20 cellular contexts compared by ENCODE assay signal in genomic region chr4:17095771-17096170, GRCh38.
DNase-seq lines count a peak whose midpoint lies in the region; ATAC-seq, FAIRE-seq and TF ChIP-seq lines count a peak whose summit lies in the region.
"Had no signal": no experiment of that assay in that cellular context is flagged by ENCODE, and none has a peak within 500 bp of the region (broad histone marks: within the 10 kb centered on the region; RNA-seq: fewer than 3 reads in every experiment).

No MANE protein-coding gene starts in this region.

- H2BK15ac ChIP-seq in mesenchymal stem cell (ENCODE audit: low read depth, poor library complexity, severe bottlenecking): no peak overlapping the region

- no peak overlapping the region for H2BK12ac ChIP-seq in mesenchymal stem cell (ENCODE audit: low read length in 2 of 2)

- BruUV-seq in HepG2 (replicated peaks; lab: Mats Ljungman, UMichigan): no TSS peak

- ATAC-seq in HepG2 (no peak), right lobe of liver (no peak), WTC11 (peak; percentile 36), mucosa of descending colon (no peak)
- ATAC-seq: GM12878 had no signal

- no peak overlapping the region for H3K18ac ChIP-seq in mesenchymal stem cell (ENCODE audit: low read depth in 1 of 2, low read length in 2 of 2)

- no peaks in the 10 kb centered on the region for H4K20me1 ChIP-seq in HepG2 (ENCODE audit: insufficient read depth, low read length)
- H4K20me1 ChIP-seq: BLaER1 treated with 17β-estradiol and CSF1 and Interleukin-3, amounts not matched to agents 10 nM and 100 nM had no signal

- no peak overlapping the region for H2AK5ac ChIP-seq in mesenchymal stem cell (ENCODE audit: low read length, severe bottlenecking)

- H3K27ac Mint-ChIP-seq in WTC11: no peak overlapping the region
- H3K27ac Mint-ChIP-seq: B cell; CD4-positive, CD25-positive, alpha-beta regulatory T cell; CD8-positive, alpha-beta memory T cell; H9 had no signal

- no peak overlapping the region for H3K4me3 Mint-ChIP-seq in WTC11
- H3K4me3 Mint-ChIP-seq: B cell; CD4-positive, CD25-positive, alpha-beta regulatory T cell; CD8-positive, alpha-beta memory T cell; H9 had no signal

- H3K36me3 Mint-ChIP-seq in WTC11: no peaks in the 10 kb centered on the region
- H3K36me3 Mint-ChIP-seq: CD4-positive, CD25-positive, alpha-beta regulatory T cell; CD8-positive, alpha-beta memory T cell had no signal

- H3K79me2 ChIP-seq in HepG2 (ENCODE audit: insufficient read depth, low read length): no peaks in the 10 kb centered on the region

- POLR2A ChIA-PET in HepG2 (lab: Yijun Ruan, JAX): no interaction called here
- POLR2A ChIA-PET in WTC11 (lab: Charles Lee): no interaction called here

- H3K9me3 Mint-ChIP-seq in WTC11: no peaks in the 10 kb centered on the region
- H3K9me3 Mint-ChIP-seq: H9 had no signal

- no peak for FAIRE-seq in HepG2 (lab: Jason Lieb, UNC)
- FAIRE-seq: GM12878 had no signal

- H3K23ac ChIP-seq in mesenchymal stem cell (ENCODE audit: low read length in 2 of 2): no peak overlapping the region

- no peak for TF ChIP-seq CTCF in HepG2 (CRISPR knock-in tag; IDR thresholded peaks at IDR 0.05)
- no peak for TF ChIP-seq CTCF in right lobe of liver (IDR thresholded peaks at IDR 0.05)
- TF ChIP-seq CTCF in WTC11 (IDR thresholded peaks at IDR 0.05): no peak
- no peak for TF ChIP-seq CTCF in adrenal gland (IDR thresholded peaks at IDR 0.05)
- no peak for TF ChIP-seq CTCF in mucosa of descending colon (IDR thresholded peaks at IDR 0.05)

- no peaks in the 10 kb centered on the region for H3K4me1 ChIP-seq in HepG2 (ENCODE audit: insufficient read depth, low read length)
- H3K4me1 ChIP-seq in right lobe of liver: no peaks in the 10 kb centered on the region
- no peaks in the 10 kb centered on the region for H3K4me1 ChIP-seq in mesenchymal stem cell (ENCODE audit: control insufficient read depth, insufficient read depth, low read depth, low read length)
- H3K4me1 ChIP-seq in adrenal gland (replicated peaks in 1 of 2): no peaks in the 10 kb centered on the region
- no peaks in the 10 kb centered on the region for H3K4me1 ChIP-seq in mucosa of descending colon (ENCODE audit: low read depth)

- in situ Hi-C loops in HepG2 (cut with HindIII; ENCODE audit: extremely low pct_ligation_motif_present, low pct_unique_long_range_greater_than_20kb): no loop called here

- H3K27ac ChIP-seq in HepG2 (ENCODE audit: extremely low read length, insufficient read depth, low read length) (no peak overlapping the region), right lobe of liver (no peak overlapping the region), mesenchymal stem cell (ENCODE audit: low read length, poor library complexity, severe bottlenecking) (no peak overlapping the region), adrenal gland (no peak overlapping the region)
- H3K27ac ChIP-seq: BLaER1 treated with 17β-estradiol and CSF1 and Interleukin-3, amounts not matched to agents 10 nM and 100 nM had no signal

- CTCF ChIA-PET in HepG2 (lab: Yijun Ruan, JAX; ENCODE audit: low intra/inter-chr PET ratio, low total read pairs): no interaction called here
- CTCF ChIA-PET in WTC11 (lab: Charles Lee): no interaction called here

- WGBS in HepG2 (ENCODE audit: low lambda C conversion rate): 0% methylated on average over 2 of the region's 2 CpGs
- 33% methylated on average over 2 of the region's 2 CpGs for WGBS in right lobe of liver (ENCODE audit: insufficient coverage, low coverage, low lambda C conversion rate, missing lambda C conversion rate)
- WGBS in mesenchymal stem cell: 100% methylated on average over 2 of the region's 2 CpGs
- WGBS in adrenal gland, 4 donors: 66 to 83% (median 74%) methylated on average over 2 of the region's 2 CpGs

- H3K79me1 ChIP-seq in mesenchymal stem cell (replicated peaks; ENCODE audit: low read length, poor library complexity, severe bottlenecking): no peaks in the 10 kb centered on the region

- H3K9ac ChIP-seq in HepG2 (ENCODE audit: insufficient read depth, low read depth, low read length) (no peak overlapping the region), mesenchymal stem cell (ENCODE audit: low read length) (peak overlapping the region; percentile 7)
- H3K9ac ChIP-seq: BLaER1 treated with 17β-estradiol and CSF1 and Interleukin-3, amounts not matched to agents 10 nM and 100 nM had no signal

- no peak overlapping the region for H3K14ac ChIP-seq in mesenchymal stem cell (ENCODE audit: low read length in 2 of 2)

- no peak for TF ChIP-seq RAD21 in HepG2 (CRISPR knock-in tag; IDR thresholded peaks at IDR 0.05)

- H2BK120ac ChIP-seq in mesenchymal stem cell (ENCODE audit: low read depth, low read length): no peak overlapping the region

- TF ChIP-seq POLR2A in HepG2 (IDR thresholded peaks at IDR 0.05; ENCODE audit: insufficient read depth in 1 of 2, low read depth in 2 of 2, low read length in 2 of 2): no peak
- no peak for TF ChIP-seq POLR2A in right lobe of liver (IDR thresholded peaks at IDR 0.05)
- no peak for TF ChIP-seq POLR2A in adrenal gland (IDR thresholded peaks at IDR 0.05)

- H3K27me3 ChIP-seq in HepG2 (ENCODE audit: control insufficient read depth in 1 of 2, insufficient read depth in 2 of 2, low read length in 2 of 2) (no peaks in the 10 kb centered on the region), right lobe of liver (no peaks in the 10 kb centered on the region), mesenchymal stem cell (ENCODE audit: control insufficient read depth in 1 of 2, insufficient read depth in 1 of 2, low read length in 2 of 2) (no peaks in the 10 kb centered on the region), adrenal gland (no peaks in the 10 kb centered on the region)
- H3K27me3 ChIP-seq: BLaER1 treated with 17β-estradiol and CSF1 and Interleukin-3, amounts not matched to agents 10 nM and 100 nM had no signal

- H3K9me3 ChIP-seq in HepG2 (ENCODE audit: low read length) (no peaks in the 10 kb centered on the region), right lobe of liver (no peaks in the 10 kb centered on the region), mesenchymal stem cell (ENCODE audit: control insufficient read depth, low read length) (no peaks in the 10 kb centered on the region), adrenal gland (replicated peaks in 1 of 3) (no peaks in the 10 kb centered on the region), mucosa of descending colon (no peaks in the 10 kb centered on the region)
- H3K9me3 ChIP-seq: BLaER1 treated with 17β-estradiol and CSF1 and Interleukin-3, amounts not matched to agents 10 nM and 100 nM had no signal

- H4K8ac ChIP-seq in mesenchymal stem cell (ENCODE audit: low read length): no peak overlapping the region

- peaks cover 39% of the 10 kb centered on the region for H3K4me1 Mint-ChIP-seq in WTC11
- H3K4me1 Mint-ChIP-seq: B cell; CD4-positive, CD25-positive, alpha-beta regulatory T cell; CD8-positive, alpha-beta memory T cell had no signal

- DNase-seq in HepG2 (ENCODE audit: low spot score) (no peak), right lobe of liver (no peak), WTC11 (ENCODE audit: low spot score) (no peak), mesenchymal stem cell (no peak), adrenal gland (no peak), mucosa of descending colon (no peak), NCI-H2171 (lab: John Stamatoyannopoulos, UW) (no peak)
- DNase-seq: 8988T; CD4-positive, CD25-positive, alpha-beta regulatory T cell; CD8-positive, alpha-beta memory T cell; COR-L47; DMS 273 treated with DMSO at 0.1 percent for 48 hours; DMS53; DND-41; EL; GOT3; H9 had no signal

- H3K27me3 Mint-ChIP-seq in WTC11 (ENCODE audit: low read depth): no peaks in the 10 kb centered on the region; the same call in 1 of the 2 replicates
- H3K27me3 Mint-ChIP-seq: B cell; CD4-positive, CD25-positive, alpha-beta regulatory T cell had no signal

- TF ChIP-seq EP300 in HepG2 (IDR thresholded peaks at IDR 0.05; ENCODE audit: low read depth in 2 of 2, low read length in 2 of 2) (no peak), HepG2 (CRISPR knock-in tag; IDR thresholded peaks at IDR 0.05; ENCODE audit: borderline replicate concordance) (no peak)

- H2BK5ac ChIP-seq in mesenchymal stem cell (ENCODE audit: low read depth, low read length, poor library complexity, severe bottlenecking): no peak overlapping the region

- H3K36me3 ChIP-seq in HepG2 (replicated peaks in 1 of 2; ENCODE audit: control insufficient read depth in 1 of 2, insufficient read depth in 2 of 2, low read length in 2 of 2) (no peaks in the 10 kb centered on the region), right lobe of liver (no peaks in the 10 kb centered on the region), mesenchymal stem cell (ENCODE audit: control insufficient read depth in 1 of 2, insufficient read depth in 2 of 2, low read depth in 1 of 2, low read length in 2 of 2) (no peaks in the 10 kb centered on the region), adrenal gland (replicated peaks in 1 of 2) (no peaks in the 10 kb centered on the region), mucosa of descending colon (ENCODE audit: low read depth) (no peaks in the 10 kb centered on the region)
- H3K36me3 ChIP-seq: BLaER1 treated with 17β-estradiol and CSF1 and Interleukin-3, amounts not matched to agents 10 nM and 100 nM had no signal

- H3K4me2 ChIP-seq in HepG2 (ENCODE audit: low read depth, low read length): no peak overlapping the region
- no peak overlapping the region for H3K4me2 ChIP-seq in mesenchymal stem cell (ENCODE audit: low read length, poor library complexity, severe bottlenecking)

- H4K91ac ChIP-seq in mesenchymal stem cell (ENCODE audit: low read length): no peak overlapping the region

- intact Hi-C loops in HepG2 (cut with micrococcal nuclease; ENCODE audit: unreplicated experiment): no loop called here
- intact Hi-C loops in right lobe of liver (cut with DNase I): no loop called here
- intact Hi-C loops in adrenal gland (cut with DNase I): no loop called here
- intact Hi-C loops in mucosa of descending colon (cut with DNase I, micrococcal nuclease): no loop called here

- H3K4me3 ChIP-seq in HepG2 (replicated peaks in 1 of 3; ENCODE audit: insufficient read depth in 1 of 3, low read depth in 2 of 3, low read length in 3 of 3) (no peak overlapping the region), right lobe of liver (no peak overlapping the region), mesenchymal stem cell (ENCODE audit: insufficient read depth in 1 of 2, low read depth in 1 of 2, low read length in 2 of 2) (no peak overlapping the region), adrenal gland (no peak overlapping the region), mucosa of descending colon (no peak overlapping the region)
- H3K4me3 ChIP-seq: BLaER1 treated with 17β-estradiol and CSF1 and Interleukin-3, amounts not matched to agents 10 nM and 100 nM; GM12878 had no signal

- no peak overlapping the region for H2AFZ ChIP-seq in HepG2 (ENCODE audit: low read length)
- no peak overlapping the region for H2AFZ ChIP-seq in mesenchymal stem cell (ENCODE audit: low read depth, low read length)

- H3K4ac ChIP-seq in mesenchymal stem cell (ENCODE audit: low read depth in 1 of 2, low read length in 2 of 2): no peak overlapping the region

TF ChIP-seq in HepG2, 621 proteins besides CTCF, POLR2A, EP300 and RAD21:
- TF ChIP-seq HNRNPK (IDR thresholded peaks at IDR 0.05; ENCODE audit: low read depth, low read length, poor library complexity, severe bottlenecking) (peak; percentile 70), HHEX (CRISPR knock-in tag; IDR thresholded peaks at IDR 0.05) (no peak)

TF ChIP-seq in WTC11, 78 proteins besides CTCF, POLR2A, EP300 and RAD21 (continues in another document):
- TF ChIP-seq RELA (CRISPR knock-in tag; IDR thresholded peaks at IDR 0.05; ENCODE audit: borderline replicate concordance) (no peak), ELF4 (CRISPR knock-in tag; IDR thresholded peaks at IDR 0.05; ENCODE audit: low read depth) (no peak)
